ENCODE assay signal across 8 cellular contexts in genomic region chr2:232551289-232551688, GRCh38. TPM values are rescaled to one million over a fixed set of nuclear protein-coding genes. Genes with fewer than 3 reads are reported as not detected.
A peak's percentile ranks its signal among the peaks of the same experiment; 100 is the strongest.
DNase-seq lines count a peak whose midpoint lies in the region; ATAC-seq and TF ChIP-seq lines count a peak whose summit lies in the region.

No MANE protein-coding gene starts in this region.

- in situ Hi-C loops in astrocyte of the cerebellum (cut with HindIII; ENCODE audit: low sequenced_read_pairs) (no loop called here), G401 (cut with HindIII; ENCODE audit: low sequenced_read_pairs) (no loop called here)

- WGBS in lung, 2 donors, result 22 to 23% methylated on average over 10 of the region's 10 CpGs
- WGBS in urinary bladder, result 24% methylated on average over 10 of the region's 10 CpGs

- H3K27ac ChIP-seq in cardiac muscle cell (peak overlapping the region; percentile 94), lung (ENCODE audit: low read depth in 1 of 2, low read length in 1 of 2) (peak overlapping the region in 1 of 2 donors; percentile 97), urinary bladder (ENCODE audit: low read depth) (no peak overlapping the region)

- TF ChIP-seq CTCF in cardiac muscle cell (IDR thresholded peaks at IDR 0.05; ENCODE audit: low read depth, low read length) (no peak), astrocyte of the cerebellum (IDR thresholded peaks at IDR 0.05; ENCODE audit: low read depth, low read length, missing control alignments) (no peak), lung (IDR thresholded peaks at IDR 0.05; ENCODE audit: control extremely low read depth, extremely low read depth) (no peak)

- H3K36me3 ChIP-seq in cardiac muscle cell (no peaks in the 10 kb centered on the region), lung (ENCODE audit: control insufficient read depth in 2 of 2, insufficient read depth in 2 of 2, low read length in 2 of 2) (peaks cover 0 to 5% of the 10 kb centered on the region in 2 donors), urinary bladder (ENCODE audit: insufficient read depth) (no peaks in the 10 kb centered on the region)

- H3K27me3 ChIP-seq in cardiac muscle cell, result no peaks in the 10 kb centered on the region
- no peaks in the 10 kb centered on the region for H3K27me3 ChIP-seq in lung (ENCODE audit: control insufficient read depth, insufficient read depth)

- ATAC-seq in Right ventricle myocardium superior (ENCODE audit: poor library complexity) (no peak), lung (ENCODE audit: insufficient read depth, low FRiP score) (no peak), GM21515 (IDR thresholded peaks at IDR 0.05; ENCODE audit: unreplicated experiment) (no peak)

- H3K4me1 ChIP-seq in cardiac muscle cell (ENCODE audit: low read depth) (peaks cover 3% of the 10 kb centered on the region), lung (ENCODE audit: control insufficient read depth in 2 of 2, insufficient read depth in 2 of 2, low read length in 2 of 2) (peaks cover 10% of the 10 kb centered on the region in 2 donors), urinary bladder (ENCODE audit: insufficient read depth) (no peaks in the 10 kb centered on the region)

- H3K4me3 ChIP-seq in cardiac muscle cell, result peak overlapping the region; percentile 40
- H3K4me3 ChIP-seq in astrocyte of the cerebellum (ENCODE audit: low read depth, low read length), result peak overlapping the region; percentile 69
- peak overlapping the region; percentile 82 for H3K4me3 ChIP-seq in lung
- H3K4me3 ChIP-seq in urinary bladder (ENCODE audit: low read depth, low read length), result peak overlapping the region; percentile 96

- DNase-seq in cardiac muscle cell (ENCODE audit: low read depth in 1 of 2, low spot score in 1 of 2) (no peak), Right ventricle myocardium superior (no peak), astrocyte of the cerebellum (ENCODE audit: low read depth) (no peak), lung (ENCODE audit: low spot score) (no peak), G401 (ENCODE audit: low spot score) (no peak), activated gamma-delta T cell (lab: John Stamatoyannopoulos, UW) (no peak)

- intact Hi-C loops in Right ventricle myocardium superior (cut with DNase I), result no loop called here

- H3K9me3 ChIP-seq in cardiac muscle cell (ENCODE audit: low read depth) (no peaks in the 10 kb centered on the region), lung (ENCODE audit: control insufficient read depth in 2 of 2, insufficient read depth in 1 of 2, low read length in 1 of 2) (no peaks in the 10 kb centered on the region)

RNA-seq across cellular contexts. Expression of gene EIF4E2, which starts 0.8 kb away (rescaled TPM):
- total RNA-seq in cardiac muscle cell, result 48.0 and 53.2 TPM in 2 replicates
- 85.5 and 101 TPM in 2 replicates for polyA plus RNA-seq in cardiac muscle cell
- total RNA-seq in Right ventricle myocardium superior, result 41.1 TPM
- 10 to 100 TPM; 43.7 to 63.6 TPM for total RNA-seq in lung
- polyA plus RNA-seq in lung, result 10 to 100 TPM; 68.3 to 77.7 TPM
- 63.3 TPM for total RNA-seq in urinary bladder
- polyA plus RNA-seq in urinary bladder, result 63.2 TPM
- total RNA-seq in G401 (2014; rRNA removed; shearing (Covaris generic)), result 117 and 140 TPM in 2 replicates

RNA-seq across cellular contexts. Expression of gene TIGD1, which starts 0.9 kb away (rescaled TPM):
- total RNA-seq in cardiac muscle cell, result 8.3 and 10.6 TPM in 2 replicates
- polyA plus RNA-seq in cardiac muscle cell, result 12.5 and 14.8 TPM in 2 replicates
- 1.7 TPM for total RNA-seq in Right ventricle myocardium superior
- 1 to 10 TPM; 3.5 to 6.0 TPM for total RNA-seq in lung
- 1 to 10 TPM; 2.0 to 5.5 TPM for polyA plus RNA-seq in lung
- 4.9 TPM for total RNA-seq in urinary bladder
- 4.5 TPM for polyA plus RNA-seq in urinary bladder
- 5.2 and 7.4 TPM in 2 replicates for total RNA-seq in G401 (2014; rRNA removed; shearing (Covaris generic))

RNA-seq across cellular contexts. Expression of gene CHRNG, which starts 11.8 kb away (rescaled TPM):
- total RNA-seq in cardiac muscle cell (0.04 TPM in 1 of 2 replicates, not detected in the other), Right ventricle myocardium superior (not detected), lung (not detected), urinary bladder (3.5 TPM)
- polyA plus RNA-seq in cardiac muscle cell (0.28 and 0.37 TPM in 2 replicates), lung (not detected), urinary bladder (not detected)
- total RNA-seq in G401 (2014; rRNA removed; shearing (Covaris generic)), result not detected in 2 replicates

RNA-seq across cellular contexts. Expression of gene CHRND, which starts 25.3 kb away (rescaled TPM):
- total RNA-seq in cardiac muscle cell (0.09 TPM in 1 of 2 replicates, not detected in the other), Right ventricle myocardium superior (not detected), lung (not detected), urinary bladder (1.3 TPM)
- polyA plus RNA-seq in cardiac muscle cell (0.05 TPM in 1 of 2 replicates, not detected in the other), lung (not detected), urinary bladder (not detected)
- total RNA-seq in G401 (2014; rRNA removed; shearing (Covaris generic)), result not detected in 2 replicates

RNA-seq across cellular contexts. Expression of gene PRSS56, which starts 31.1 kb away (rescaled TPM):
- total RNA-seq in cardiac muscle cell, result not detected in 2 replicates
- polyA plus RNA-seq in cardiac muscle cell, result 0.07 TPM in 1 of 2 replicates, not detected in the other
- total RNA-seq in Right ventricle myocardium superior, result 0.19 TPM
- not detected for total RNA-seq in lung
- polyA plus RNA-seq in lung, result not detected
- not detected for total RNA-seq in urinary bladder
- not detected for polyA plus RNA-seq in urinary bladder
- not detected in 2 replicates for total RNA-seq in G401 (2014; rRNA removed; shearing (Covaris generic))

Comparison
In these comparisons a context has a peak if more than half of its experiments do, and no peak if none do; other contexts are left out.
1. H3K4me3 ChIP-seq: peak in every context shown above with its lines; median percentile 96 in urinary bladder; 82 in lung; 69 in astrocyte of the cerebellum; 40 in cardiac muscle cell.